8 cellular contexts compared by ENCODE assay signal in genomic region chr18:67517224-67517765, GRCh38. TPM values are rescaled to one million over a fixed set of nuclear protein-coding genes. Genes with fewer than 3 reads are reported as not detected.
DNase-seq lines count a peak whose midpoint lies in the region; ATAC-seq and TF ChIP-seq lines count a peak whose summit lies in the region.

No MANE protein-coding gene starts in this region.

- dilution Hi-C loops in mammary epithelial cell (cut with HindIII; ENCODE audit: low sequenced_read_pairs) = no loop called here

- no peaks in the 10 kb centered on the region for H3K27me3 ChIP-seq in mammary epithelial cell (ENCODE audit: insufficient read depth, low read length)
- no peaks in the 10 kb centered on the region for H3K27me3 ChIP-seq in subcutaneous abdominal adipose tissue (ENCODE audit: control insufficient read depth in 5 of 5, insufficient read depth in 4 of 5, low read length in 5 of 5)

- H3K9me3 ChIP-seq in mammary epithelial cell (replicated peaks; ENCODE audit: insufficient read depth, low read length) = no peaks in the 10 kb centered on the region
- H3K9me3 ChIP-seq in subcutaneous abdominal adipose tissue (ENCODE audit: control insufficient read depth in 5 of 5, low read length in 5 of 5) = no peaks in the 10 kb centered on the region

- in situ Hi-C loops in mammary epithelial cell (cut with MboI; ENCODE audit: low sequenced_read_pairs in 2 of 2) = loop anchor here (10.0 kb wide), 2 partner anchors 302 to 1108 kb away; no protein-coding TSS in a partner anchor

- no peak for TF ChIP-seq CTCF in mammary epithelial cell (conservative IDR thresholded peaks at IDR 0.05 in 1 of 2, IDR thresholded peaks at IDR 0.05 in 1 of 2; ENCODE audit: extremely low read depth in 1 of 2, insufficient read depth in 1 of 2, low read depth in 1 of 2, low read length in 2 of 2)

- DNase-seq in DMS53 (lab: John Stamatoyannopoulos, UW) = peak; percentile 61
- peak; percentile 27 for DNase-seq in NCI-H1694 (lab: John Stamatoyannopoulos, UW)
- no peak for DNase-seq in mammary epithelial cell
- DNase-seq in left lobe of liver (ENCODE audit: low spot score) = no peak
- no peak for DNase-seq in superior temporal gyrus (ENCODE audit: extremely low spot score)

- H2AFZ ChIP-seq in mammary epithelial cell (ENCODE audit: low read depth, low read length) = peak overlapping the region; percentile 92

- H3K4me3 ChIP-seq in mammary epithelial cell (replicated peaks in 1 of 3; ENCODE audit: insufficient read depth in 1 of 3, low read depth in 2 of 3, low read length in 3 of 3) (peak overlapping the region; percentile 56 to 71 (median 62)), subcutaneous abdominal adipose tissue (ENCODE audit: low read depth in 1 of 5, low read length in 5 of 5) (peak overlapping the region; percentile 70 to 85 (median 76))

- whole genome bisulfite sequencing in mammary epithelial cell (ENCODE audit: low coverage, missing lambda C conversion rate) = 16% methylated on average over 5 of the region's 6 CpGs

- BruUV-seq in mammary epithelial cell (replicated peaks; lab: Mats Ljungman, UMichigan) = no TSS peak

- H3K79me2 ChIP-seq in mammary epithelial cell (ENCODE audit: insufficient read depth, low read length) = peaks cover 29% of the 10 kb centered on the region

- peak overlapping the region; percentile 72 for H3K4me2 ChIP-seq in mammary epithelial cell (ENCODE audit: insufficient read depth, low read depth, low read length)

- peak; percentile 67 for ATAC-seq in left lobe of liver
- no peak for ATAC-seq in GM21390 (IDR thresholded peaks at IDR 0.05; ENCODE audit: unreplicated experiment)
- no peak for ATAC-seq in HG02840 (IDR thresholded peaks at IDR 0.05; ENCODE audit: low FRiP score, unreplicated experiment)

- CTCF ChIA-PET in mammary epithelial cell (lab: Charles Lee; ENCODE audit: low non-redundant PET) = interaction anchor here (0.5 to 2.0 kb wide), 3 partner anchors 8 to 294 kb away, joined by 3 to 11 read pairs (median 9); no protein-coding TSS in a partner anchor

- H3K27ac ChIP-seq in mammary epithelial cell (ENCODE audit: insufficient read depth, low read depth, low read length) (peak overlapping the region; percentile 38), subcutaneous abdominal adipose tissue (ENCODE audit: low read depth, low read length) (peak overlapping the region; percentile 84)

- H3K9ac ChIP-seq in mammary epithelial cell (ENCODE audit: insufficient read depth, low read length) = peak overlapping the region; percentile 51
- peak overlapping the region in 4 of 5 donors; percentile 31 to 66 (median 52) for H3K9ac ChIP-seq in subcutaneous abdominal adipose tissue (ENCODE audit: low read length in 5 of 5)

- intact Hi-C loops in mammary epithelial cell (cut with micrococcal nuclease) = loop anchor here (2.0 to 10.0 kb wide), 5 partner anchors 190 to 760 kb away; no protein-coding TSS in a partner anchor

- H3K4me1 ChIP-seq in mammary epithelial cell (ENCODE audit: insufficient read depth, low read length) (peaks cover 9% of the 10 kb centered on the region), subcutaneous abdominal adipose tissue (ENCODE audit: control insufficient read depth in 5 of 5, insufficient read depth in 5 of 5, low read length in 5 of 5) (peaks cover 7 to 71% (median 38%) of the 10 kb centered on the region in 5 donors)

- H4K20me1 ChIP-seq in mammary epithelial cell (ENCODE audit: insufficient read depth, low read length) = no peaks in the 10 kb centered on the region

- H3K36me3 ChIP-seq in mammary epithelial cell (ENCODE audit: insufficient read depth, low read length) (no peaks in the 10 kb centered on the region), subcutaneous abdominal adipose tissue (ENCODE audit: control insufficient read depth in 5 of 5, insufficient read depth in 5 of 5, low read length in 5 of 5) (peaks cover 0 to 4% (median 0%) of the 10 kb centered on the region in 5 donors)

RNA-seq across cellular contexts. Expression of gene DSEL, which starts 0.8 kb away (rescaled TPM):
- total RNA-seq in mammary epithelial cell (1 to 10 TPM; 4.8 to 6.0 TPM), left lobe of liver (2.5 TPM)
- 3.6 TPM for polyA plus RNA-seq in mammary epithelial cell
- 11.2 TPM for polyA minus RNA-seq in mammary epithelial cell

Comparison
In these comparisons a context has a peak if more than half of its experiments do, and no peak if none do; other contexts are left out.
1. DNase-seq: peak in DMS53 (single experiment) and NCI-H1694 (single experiment); none in mammary epithelial cell (single experiment), left lobe of liver (single experiment) and superior temporal gyrus (single experiment).